Comparison of ENCODE assay signal across 7 cellular contexts in the genomic region with DNA sequence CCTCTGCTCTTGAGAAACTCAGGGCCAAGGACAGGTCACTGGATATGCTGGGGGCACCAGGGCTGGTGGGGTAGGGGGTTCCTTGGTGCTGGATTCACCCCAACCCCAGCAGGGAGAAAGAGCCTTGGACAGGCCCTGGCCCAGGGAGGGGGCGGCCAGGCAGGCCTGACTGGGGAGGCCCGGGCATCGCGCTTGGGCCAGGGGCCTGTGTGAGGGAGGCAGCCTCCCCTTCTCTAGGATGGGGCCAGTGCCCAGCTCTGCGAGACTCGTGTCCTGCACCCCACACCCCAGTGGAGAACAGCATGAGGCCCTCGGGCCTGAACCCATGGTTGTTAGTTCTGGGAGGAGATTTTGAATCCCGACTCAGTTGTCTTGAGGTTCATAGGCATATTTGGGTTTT.
"Had no signal": no experiment of that assay in that cellular context is flagged by ENCODE, and none has a peak within 500 bp of the region (broad histone marks: within the 10 kb centered on the region; RNA-seq: fewer than 3 reads in every experiment).

No MANE protein-coding gene starts in this region.

- H3K4me1 Mint-ChIP-seq: IgD-negative memory B cell had no signal

- H3K27me3 Mint-ChIP-seq: IgD-negative memory B cell had no signal

- H3K4me3 ChIP-seq: K562 had no signal

- ATAC-seq: HepG2, K562 had no signal

- H3K27ac ChIP-seq: HL-60, KMS-11 had no signal

- H3K4me3 Mint-ChIP-seq: IgD-negative memory B cell had no signal

- DNase-seq: IMR-90, KBM-7 had no signal
